ENCODE assay signal across 9 cellular contexts in genomic region chr9:93346240-93347112, GRCh38.
DNase-seq lines count a peak whose midpoint lies in the region; ATAC-seq and FAIRE-seq lines count a peak whose summit lies in the region.
"Had no signal": no experiment of that assay in that cellular context is flagged by ENCODE, and none has a peak within 500 bp of the region (broad histone marks: within the 10 kb centered on the region; RNA-seq: fewer than 3 reads in every experiment).

No MANE protein-coding gene starts in this region.

- DNase-seq in amniotic epithelial cell (ENCODE audit: low read depth) = peak; percentile 3
- DNase-seq in sciatic nerve (ENCODE audit: low spot score) = no peak
- DNase-seq in globus pallidus (ENCODE audit: low spot score) = no peak
- no peak for DNase-seq in frontal cortex (ENCODE audit: low spot score in 2 of 2)

- H3K4me3 ChIP-seq in HUES48 (ENCODE audit: low read depth, low read length) (peak overlapping the region; percentile 76), iPS-20b (ENCODE audit: low read length) (peak overlapping the region; percentile 66)

- H3K27me3 ChIP-seq in HUES48 (ENCODE audit: control insufficient read depth, insufficient read depth, low read length) (no peaks in the 10 kb centered on the region), iPS-20b (ENCODE audit: insufficient read depth, low read length) (peaks cover 30% of the 10 kb centered on the region)

- H3K27ac ChIP-seq in HUES48 (ENCODE audit: low read depth, low read length) (peak overlapping the region; percentile 42), iPS-20b (ENCODE audit: low read length) (no peak overlapping the region)
- H3K27ac ChIP-seq: epithelial cell of prostate had no signal

- ATAC-seq in sciatic nerve (peak; percentile 50), GM21786 (IDR thresholded peaks at IDR 0.05; ENCODE audit: unreplicated experiment) (no peak), HG03354 (IDR thresholded peaks at IDR 0.05; ENCODE audit: poor library complexity, severe bottlenecking, unreplicated experiment) (no peak)

- intact Hi-C loops in sciatic nerve (cut with DNase I) = no loop called here

- no peaks in the 10 kb centered on the region for H3K9me3 ChIP-seq in HUES48 (ENCODE audit: control insufficient read depth, insufficient read depth, low read length)
- H3K9me3 ChIP-seq in iPS-20b (ENCODE audit: insufficient read depth, low read depth, low read length) = no peaks in the 10 kb centered on the region

- peaks cover 7% of the 10 kb centered on the region; the same call in 1 of the 2 replicates for H3K36me3 ChIP-seq in HUES48 (ENCODE audit: control insufficient read depth, insufficient read depth, low read length)
- no peaks in the 10 kb centered on the region for H3K36me3 ChIP-seq in iPS-20b (ENCODE audit: insufficient read depth, low read depth, low read length)

- peak overlapping the region; percentile 62 for H3K9ac ChIP-seq in HUES48 (ENCODE audit: low read depth, low read length)
- peak overlapping the region; percentile 26; the same call in 1 of the 2 replicates for H3K9ac ChIP-seq in iPS-20b (ENCODE audit: low read depth, low read length)

- peaks cover 29% of the 10 kb centered on the region for H3K4me1 ChIP-seq in HUES48 (ENCODE audit: control insufficient read depth, insufficient read depth, low read length)
- peaks cover 7% of the 10 kb centered on the region; the same call in 1 of the 2 replicates for H3K4me1 ChIP-seq in iPS-20b (ENCODE audit: insufficient read depth, low read length)

- no peak for FAIRE-seq in frontal cortex (lab: Jason Lieb, UNC)
